Comparison of ENCODE assay signal across 17 cellular contexts in the genomic region with DNA sequence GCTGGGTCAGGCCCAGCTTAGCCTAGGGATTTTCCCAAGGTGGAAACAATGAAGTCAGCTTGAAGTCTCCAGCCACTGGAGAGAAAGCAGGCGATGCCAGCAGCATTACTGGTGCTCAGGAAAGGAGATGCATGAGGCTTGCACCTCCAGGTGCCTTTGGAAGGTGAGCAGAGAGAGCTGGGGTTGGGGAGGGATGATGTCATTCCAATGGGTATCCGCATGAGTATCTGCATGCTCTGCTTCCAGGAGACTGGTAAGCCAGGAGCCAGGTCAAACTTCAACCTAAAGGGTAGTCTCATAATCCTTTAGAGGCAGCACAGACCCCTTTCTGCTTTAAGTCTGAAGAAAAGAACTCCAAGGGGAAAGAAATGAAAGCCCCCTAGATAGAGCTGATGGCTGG.
"Had no signal": no experiment of that assay in that cellular context is flagged by ENCODE, and none has a peak within 500 bp of the region (broad histone marks: within the 10 kb centered on the region; RNA-seq: fewer than 3 reads in every experiment).

No MANE protein-coding gene starts in this region.

- H3K9me3 Mint-ChIP-seq: activated naive CD8-positive, alpha-beta T cell treated with anti-CD3 and anti-CD28 coated beads, Interleukin-2, amount 10 ng/mL, durations not matched to agents 7 days and 5 days; naive thymus-derived CD4-positive, alpha-beta T cell; WTC11 had no signal

- ATAC-seq: foreskin keratinocyte; naive thymus-derived CD4-positive, alpha-beta T cell; upper lobe of right lung; WTC11 had no signal

- H3K4me3 Mint-ChIP-seq: activated naive CD8-positive, alpha-beta T cell treated with anti-CD3 and anti-CD28 coated beads, Interleukin-2, amount 10 ng/mL, durations not matched to agents 7 days and 5 days; naive thymus-derived CD4-positive, alpha-beta T cell; WTC11 had no signal

- H3K27ac Mint-ChIP-seq: activated naive CD8-positive, alpha-beta T cell treated with anti-CD3 and anti-CD28 coated beads, Interleukin-2, amount 10 ng/mL, durations not matched to agents 7 days and 5 days; WTC11 had no signal

- H3K4me1 Mint-ChIP-seq: activated naive CD8-positive, alpha-beta T cell treated with anti-CD3 and anti-CD28 coated beads, Interleukin-2, amount 10 ng/mL, durations not matched to agents 7 days and 5 days; naive thymus-derived CD4-positive, alpha-beta T cell; WTC11 had no signal

- DNase-seq: activated gamma-delta T cell; activated naive CD8-positive, alpha-beta T cell treated with anti-CD3 and anti-CD28 coated beads, Interleukin-2, amount 10 ng/mL, durations not matched to agents 7 days and 5 days; amygdala; cortex of kidney; foreskin keratinocyte; naive thymus-derived CD4-positive, alpha-beta T cell; retina; spleen; stimulated activated CD4-positive, alpha-beta T cell treated with anti-CD3 and anti-CD28 coated beads, Interleukin-4, amount 100 ng/mL, for 1 hour; stimulated activated naive CD4-positive, alpha-beta T cell treated with Interleukin-2 at 50 U/mL for 16 hours; substantia nigra; T-helper 1 cell; T-helper 9 cell; thyroid gland; upper lobe of right lung had no signal

- H3K27me3 Mint-ChIP-seq: activated naive CD8-positive, alpha-beta T cell treated with anti-CD3 and anti-CD28 coated beads, Interleukin-2, amount 10 ng/mL, durations not matched to agents 7 days and 5 days; naive thymus-derived CD4-positive, alpha-beta T cell; progenitor cell of endocrine pancreas had no signal
